ENCODE assay signal across 32 cellular contexts in genomic region chr10:122419016-122419415, GRCh38. TPM values are rescaled to one million over a fixed set of nuclear protein-coding genes. Genes with fewer than 3 reads are reported as not detected.
DNase-seq lines count a peak whose midpoint lies in the region; ATAC-seq and TF ChIP-seq lines count a peak whose summit lies in the region.
"Had no signal": no experiment of that assay in that cellular context is flagged by ENCODE, and none has a peak within 500 bp of the region (broad histone marks: within the 10 kb centered on the region; RNA-seq: fewer than 3 reads in every experiment).

No MANE protein-coding gene starts in this region.

- H3K9me2 ChIP-seq in SK-N-SH = no peaks in the 10 kb centered on the region

- peak overlapping the region; percentile 49; the same call in 1 of the 2 replicates for H3K4me2 ChIP-seq in SK-N-SH

- ATAC-seq in SK-N-SH treated with all-trans-retinoic acid at 6 μM for 48 hours = no peak
- ATAC-seq: esophagus mucosa, mucosa of descending colon, Panc1 had no signal

- no peak for DNase-seq in SK-N-SH
- peak; percentile 13 for DNase-seq in amniotic epithelial cell (ENCODE audit: low read depth)
- DNase-seq in foreskin fibroblast = peak; percentile 58 to 75
- DNase-seq in suprapubic skin (ENCODE audit: low spot score in 2 of 2) = no peak
- no peak for DNase-seq in activated CD4-positive, alpha-beta T cell treated with anti-CD3 and anti-CD28 coated beads for 1 hour
- no peak for DNase-seq in OCI-M1 (lab: John Stamatoyannopoulos, UW)
- no peak for DNase-seq in HuH-7 (ENCODE audit: low spot score)
- DNase-seq: activated CD4-positive, alpha-beta T cell treated with anti-CD3 and anti-CD28 coated beads, Interleukin-2, amount 50 U/mL, for 4 hours; activated CD4-positive, CD25-positive, alpha-beta regulatory T cell; activated naive CD4-positive, alpha-beta T cell treated with Interleukin-2 at 50 U/mL for 16 hours; AML-193; DMS53; glutamatergic neuron; H9; kidney glomerular epithelial cell; mucosa of descending colon; NCI-H1092; NCI-H187; NCI-H526 treated with DMSO at 0.1 percent for 48 hours; right cardiac atrium; SIG-M5; stimulated activated CD4-positive, alpha-beta T cell treated with anti-CD3 and anti-CD28 coated beads, Interleukin-12 subunit alpha, Interleukin-12 subunit beta, amount 100 ng/mL, for 4 hours; stimulated activated CD4-positive, alpha-beta T cell treated with anti-CD3 and anti-CD28 coated beads, Interleukin-4, amount 100 ng/mL, for 1 hour; substantia nigra had no signal

- peaks cover 11 to 17% of the 10 kb centered on the region in 2 experiments; a peak in 3 of 4 replicates for H3K4me1 ChIP-seq in SK-N-SH (ENCODE audit: control insufficient read depth in 1 of 2, insufficient read depth in 2 of 2, low read depth in 1 of 2, low read length in 1 of 2)
- H3K4me1 ChIP-seq in suprapubic skin = peaks cover 38% of the 10 kb centered on the region

- H2AFZ ChIP-seq in SK-N-SH (ENCODE audit: low read depth) = no peak overlapping the region

- no peak for TF ChIP-seq RAD21 in SK-N-SH (IDR thresholded peaks at IDR 0.05; ENCODE audit: low read length)

- H3K9ac ChIP-seq in SK-N-SH = no peak overlapping the region

- H3K9me3 ChIP-seq in SK-N-SH (no peaks in the 10 kb centered on the region), suprapubic skin (no peaks in the 10 kb centered on the region)
- H3K9me3 ChIP-seq: mucosa of descending colon had no signal

- H3K36me3 ChIP-seq in SK-N-SH (replicated peaks in 1 of 2; ENCODE audit: control insufficient read depth in 1 of 2, insufficient read depth in 2 of 2, low read length in 1 of 2) (peaks cover 31 to 38% of the 10 kb centered on the region in 2 experiments), suprapubic skin (peaks cover 37% of the 10 kb centered on the region)

- TF ChIP-seq EP300 in SK-N-SH (IDR thresholded peaks at IDR 0.05; ENCODE audit: borderline replicate concordance in 1 of 2, low read depth in 1 of 2, low read length in 1 of 2) (no peak), suprapubic skin (IDR thresholded peaks at IDR 0.05) (no peak)

- H3K27me3 ChIP-seq in SK-N-SH (ENCODE audit: insufficient read depth) (no peaks in the 10 kb centered on the region), suprapubic skin (no peaks in the 10 kb centered on the region)

- H3K4me3 ChIP-seq in SK-N-SH (ENCODE audit: low read depth in 2 of 2, low read length in 1 of 2) (no peak overlapping the region), foreskin fibroblast (ENCODE audit: low read depth in 1 of 2, low read length in 2 of 2) (no peak overlapping the region), suprapubic skin (no peak overlapping the region)
- H3K4me3 ChIP-seq: coronary artery, lung, mucosa of descending colon had no signal

- POLR2A ChIA-PET in SK-N-SH (lab: Yijun Ruan, JAX) = no interaction called here

- TF ChIP-seq CTCF in SK-N-SH (IDR thresholded peaks at IDR 0.05) (no peak), foreskin fibroblast (IDR thresholded peaks at IDR 0.05; ENCODE audit: low read depth, low read length) (no peak), suprapubic skin (IDR thresholded peaks at IDR 0.05) (no peak)

- no peaks in the 10 kb centered on the region for H3K79me2 ChIP-seq in SK-N-SH (ENCODE audit: insufficient read depth)

- H3K27ac ChIP-seq in SK-N-SH (ENCODE audit: low read depth in 2 of 2, low read length in 1 of 2) = peak overlapping the region in 1 of 2 experiments; percentile 83; a peak in 1 of 4 replicates
- peak overlapping the region; percentile 6 for H3K27ac ChIP-seq in suprapubic skin
- H3K27ac ChIP-seq: 22Rv1, coronary artery had no signal

- no peaks in the 10 kb centered on the region for H4K20me1 ChIP-seq in SK-N-SH (ENCODE audit: insufficient read depth)

- WGBS in SK-N-SH (ENCODE audit: low lambda C conversion rate) = 100% methylated on average over 1 of the region's 1 CpG
- 58% methylated on average over 1 of the region's 1 CpG for WGBS in suprapubic skin

- CTCF ChIA-PET in SK-N-SH (lab: Yijun Ruan, JAX) = interaction anchor here (0.6 to 2.7 kb wide), 12 partner anchors 11 to 147 kb away, joined by 3 to 20 read pairs (median 4); no protein-coding TSS in a partner anchor

- TF ChIP-seq POLR2A in suprapubic skin (IDR thresholded peaks at IDR 0.05) = no peak

- peaks cover 34% of the 10 kb centered on the region for H3F3A ChIP-seq in SK-N-SH (replicated peaks; ENCODE audit: insufficient read depth)

TF ChIP-seq in SK-N-SH, 30 proteins besides CTCF, POLR2A, EP300 and RAD21 (continues in another document):
- TF ChIP-seq NFIC (IDR thresholded peaks at IDR 0.05; ENCODE audit: borderline replicate concordance) (no peak), GABPA (IDR thresholded peaks at IDR 0.05; ENCODE audit: low read depth) (no peak), GATA2 (CRISPR knock-in tag; IDR thresholded peaks at IDR 0.05) (no peak), REST (IDR thresholded peaks at IDR 0.05; ENCODE audit: low read depth, low read length) (no peak), MXI1 (IDR thresholded peaks at IDR 0.05; ENCODE audit: low read depth, low read length) (no peak)

TF ChIP-seq in SK-N-SH treated with all-trans-retinoic acid at 6 μM for 48 hours, 23 proteins besides CTCF, POLR2A, EP300 and RAD21:
- no peak for TF ChIP-seq ARNTL (CRISPR knock-in tag; IDR thresholded peaks at IDR 0.05; ENCODE audit: borderline replicate concordance, low read depth)
- TF ChIP-seq ESRRG (CRISPR knock-in tag; IDR thresholded peaks at IDR 0.05) = no peak
- TF ChIP-seq RARB (CRISPR knock-in tag; IDR thresholded peaks at IDR 0.05) = no peak
- no peak for TF ChIP-seq CSRNP3 (CRISPR knock-in tag; IDR thresholded peaks at IDR 0.05)
- no peak for TF ChIP-seq TCF4 (CRISPR knock-in tag; IDR thresholded peaks at IDR 0.05; ENCODE audit: borderline replicate concordance)
- no peak for TF ChIP-seq TSHZ2 (CRISPR knock-in tag; IDR thresholded peaks at IDR 0.05)
- TF ChIP-seq TOX (CRISPR knock-in tag; IDR thresholded peaks at IDR 0.05; ENCODE audit: borderline replicate concordance) = no peak
- no peak for TF ChIP-seq ISL1 (CRISPR knock-in tag; IDR thresholded peaks at IDR 0.05)
- TF ChIP-seq ZNF70 (CRISPR knock-in tag; IDR thresholded peaks at IDR 0.05) = no peak
- TF ChIP-seq ZFP3 (CRISPR knock-in tag; IDR thresholded peaks at IDR 0.05) = no peak
- TF ChIP-seq ZC3H10 (CRISPR knock-in tag; IDR thresholded peaks at IDR 0.05) = no peak

RNA-seq across cellular contexts. Expression of gene ARMS2, which starts 35.4 kb away (rescaled TPM):
- not detected in 2 replicates for polyA plus RNA-seq in SK-N-SH (2012; rRNA removed)
- polyA plus RNA-seq in SK-N-SH (2012; cell fraction: cytosol; rRNA removed) = 0.04 TPM in 1 of 2 replicates, not detected in the other
- polyA plus RNA-seq in SK-N-SH (2012; cell fraction: nucleus; rRNA removed) = not detected in 2 replicates
- under 1 TPM in 1 of 4 donors, not detected in 3; 0.72 TPM for total RNA-seq in suprapubic skin
- total RNA-seq: bronchial epithelial cell, esophagus mucosa, H9, lung, mucosa of descending colon, right cardiac atrium, ureter had no signal
- polyA plus RNA-seq: lung, right cardiac atrium had no signal

RNA-seq across cellular contexts. Expression of gene HTRA1, which starts 42.3 kb away (rescaled TPM):
- 291 and 339 TPM in 2 replicates for polyA plus RNA-seq in SK-N-SH (2012; rRNA removed)
- polyA plus RNA-seq in SK-N-SH (2012; cell fraction: cytosol; rRNA removed) = 289 and 306 TPM in 2 replicates
- 141 and 235 TPM in 2 replicates for polyA plus RNA-seq in SK-N-SH (2012; cell fraction: nucleus; rRNA removed)
- total RNA-seq in suprapubic skin = 10 to 100 TPM; 55.2 to 99.5 (median 80.6) TPM

RNA-seq across cellular contexts. Expression of gene PLEKHA1, which starts 44.5 kb away (rescaled TPM):
- 8.4 and 10.6 TPM in 2 replicates for polyA plus RNA-seq in SK-N-SH (2012; rRNA removed)
- polyA plus RNA-seq in SK-N-SH (2012; cell fraction: cytosol; rRNA removed) = 10.7 and 11.2 TPM in 2 replicates
- polyA plus RNA-seq in SK-N-SH (2012; cell fraction: nucleus; rRNA removed) = 13.1 and 19.2 TPM in 2 replicates
- total RNA-seq in suprapubic skin = 10 to 100 TPM; 68.2 to 91.6 (median 78.8) TPM

Comparison
In these comparisons a context has a peak if more than half of its experiments do, and no peak if none do; other contexts are left out.
1. DNase-seq: peak in amniotic epithelial cell (single experiment) and foreskin fibroblast (2 of 2); none in SK-N-SH (single experiment), suprapubic skin (0 of 2), activated CD4-positive, alpha-beta T cell treated with anti-CD3 and anti-CD28 coated beads for 1 hour (single experiment), OCI-M1 (single experiment) and HuH-7 (single experiment).